In the genomic region with DNA sequence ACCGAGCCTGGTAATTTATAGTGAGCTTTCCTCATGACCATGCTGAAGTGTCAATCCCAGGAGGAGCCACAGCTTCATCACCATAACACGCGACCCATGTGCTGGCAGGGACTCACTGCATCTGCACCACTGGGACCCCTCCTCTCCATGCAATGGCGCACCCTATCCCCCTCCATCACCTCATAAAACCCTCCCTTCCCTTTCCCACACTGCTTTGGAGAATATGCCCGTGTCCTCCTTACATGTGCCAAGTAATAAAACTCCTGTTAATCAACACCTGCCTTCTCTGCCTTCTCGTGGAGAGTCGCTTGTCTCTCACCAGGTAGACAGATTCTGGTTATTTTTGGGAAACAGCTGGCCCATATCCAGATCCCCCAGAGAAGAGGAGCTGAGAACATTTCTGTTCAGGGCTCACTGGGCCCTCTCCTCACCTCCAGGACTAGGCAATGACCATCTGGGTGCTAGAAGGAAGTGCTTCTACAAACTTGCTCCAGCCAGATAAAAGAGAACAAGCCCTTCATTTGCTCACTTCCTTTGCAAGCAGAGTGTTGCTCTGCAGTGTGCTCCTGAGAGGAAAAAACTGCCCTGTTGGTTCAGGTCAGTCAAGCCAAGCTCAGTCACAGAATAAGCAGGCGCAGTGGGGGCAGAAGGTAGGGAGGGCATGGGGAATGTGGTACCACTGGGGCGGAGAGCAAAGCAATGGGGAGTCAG, we compare ENCODE assay signal across 18 cellular contexts.
DNase-seq lines count a peak whose midpoint lies in the region; ATAC-seq, FAIRE-seq and TF ChIP-seq lines count a peak whose summit lies in the region.
"Had no signal": no experiment of that assay in that cellular context is flagged by ENCODE, and none has a peak within 500 bp of the region (broad histone marks: within the 10 kb centered on the region; RNA-seq: fewer than 3 reads in every experiment).

No MANE protein-coding gene starts in this region.

- H3K4me3 Mint-ChIP-seq in nephron progenitor cell = no peak overlapping the region
- H3K4me3 Mint-ChIP-seq: CD8-positive, alpha-beta T cell; GM23338; HFFc6 had no signal

- no peak for TF ChIP-seq CTCF in nephron progenitor cell (IDR thresholded peaks at IDR 0.05)

- no peaks in the 10 kb centered on the region for H3K9me3 Mint-ChIP-seq in nephron progenitor cell
- H3K9me3 Mint-ChIP-seq: CD8-positive, alpha-beta T cell; GM23338 had no signal

- peak; percentile 58 for ATAC-seq in left colon
- ATAC-seq: A549; CD8-positive, alpha-beta T cell; GM23338 had no signal

- peak overlapping the region; percentile 93 for H3K27ac Mint-ChIP-seq in nephron progenitor cell
- H3K27ac Mint-ChIP-seq: CD8-positive, alpha-beta T cell; GM23338; HFFc6 had no signal

- DNase-seq in DMS153 (lab: John Stamatoyannopoulos, UW) = peak; percentile 22
- DNase-seq in DMS153 treated with DMSO at 0.1 percent for 48 hours (lab: John Stamatoyannopoulos, UW; ENCODE audit: unreplicated experiment) = no peak
- DNase-seq in left colon = no peak
- DNase-seq in nephron progenitor cell = no peak
- DNase-seq in urothelium cell line (ENCODE audit: low spot score) = no peak
- DNase-seq in retina = no peak
- no peak for DNase-seq in AML-193 (lab: John Stamatoyannopoulos, UW)
- no peak for DNase-seq in NCI-H1092 treated with DMSO at 0.1 percent for 48 hours (lab: John Stamatoyannopoulos, UW)
- DNase-seq: Calu3; CD8-positive, alpha-beta T cell; GDM1; HCEC 1CT; HFFc6 had no signal

- FAIRE-seq in urothelium cell line (lab: Jason Lieb, UNC) = peak; percentile 88
- FAIRE-seq: A549, GM12892, GM18507, H54 had no signal

- intact Hi-C loops in left colon (cut with DNase I, micrococcal nuclease) = no loop called here

- H3K36me3 Mint-ChIP-seq in nephron progenitor cell (ENCODE audit: low read depth) = no peaks in the 10 kb centered on the region
- H3K36me3 Mint-ChIP-seq: CD8-positive, alpha-beta T cell had no signal

- H3K27me3 Mint-ChIP-seq in nephron progenitor cell (ENCODE audit: low read depth, poor library complexity) = peaks cover 7% of the 10 kb centered on the region

- peaks cover 74% of the 10 kb centered on the region for H3K4me1 Mint-ChIP-seq in nephron progenitor cell
